ENCODE assay signal across 15 cellular contexts in the genomic region with DNA sequence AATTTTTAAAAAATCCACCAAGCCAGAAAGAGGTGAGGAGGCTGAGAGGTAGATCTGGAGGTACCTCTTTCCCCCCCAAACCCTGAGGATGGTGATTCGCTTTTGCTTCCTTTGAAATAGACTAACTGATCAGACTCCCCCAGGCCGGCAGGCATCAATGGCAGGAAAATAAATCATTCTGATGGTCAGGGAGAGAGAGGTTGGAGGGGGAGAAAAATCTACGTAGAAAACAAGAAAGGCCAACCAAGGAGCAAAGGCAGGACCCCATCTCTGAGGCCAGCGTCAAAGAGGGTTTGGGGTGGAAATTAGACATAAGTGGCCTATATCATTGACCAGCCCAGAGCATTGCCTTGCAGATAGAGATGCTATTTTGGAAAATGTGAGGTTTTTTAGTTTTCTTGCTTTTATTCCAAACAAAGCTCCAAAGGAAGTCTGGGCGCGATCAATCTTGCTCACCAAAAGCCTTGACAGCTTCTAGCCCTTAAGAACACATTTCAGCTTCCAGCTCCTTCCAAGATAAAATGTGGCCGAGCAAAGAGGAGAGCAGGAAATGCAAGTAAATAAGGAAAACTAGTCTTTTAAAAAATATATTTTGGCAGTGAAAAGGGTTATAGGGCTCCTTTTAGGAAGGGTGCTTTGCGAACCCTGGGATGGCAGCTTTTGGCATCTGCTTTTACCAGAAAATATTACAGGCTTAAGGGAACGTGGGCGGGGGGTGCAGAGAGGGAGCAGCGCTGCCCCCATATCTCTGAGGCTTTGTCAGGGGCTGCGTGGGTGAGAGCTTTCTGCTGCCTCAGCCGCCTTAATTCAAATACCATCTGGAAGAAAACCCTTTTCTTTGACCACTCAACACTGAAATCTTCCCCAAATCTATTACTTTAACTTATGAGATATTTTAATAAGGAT. TPM values are rescaled to one million over a fixed set of nuclear protein-coding genes. Genes with fewer than 3 reads are reported as not detected.
DNase-seq lines count a peak whose midpoint lies in the region; ATAC-seq, FAIRE-seq and TF ChIP-seq lines count a peak whose summit lies in the region.
"Had no signal": no experiment of that assay in that cellular context is flagged by ENCODE, and none has a peak within 500 bp of the region (broad histone marks: within the 10 kb centered on the region; RNA-seq: fewer than 3 reads in every experiment).

No MANE protein-coding gene starts in this region.

- intact Hi-C loops in endothelial cell of umbilical vein (cut with micrococcal nuclease) (loop anchor here (5.0 kb wide), 2 partner anchors 732 to 902 kb away; a partner anchor contains a TSS), left ventricle myocardium superior (cut with micrococcal nuclease) (no loop called here)

- H3K4me1 ChIP-seq in endothelial cell of umbilical vein (ENCODE audit: control insufficient read depth, extremely low read depth, insufficient read depth, low read length), result peaks cover 94% of the 10 kb centered on the region
- peaks cover 52% of the 10 kb centered on the region for H3K4me1 ChIP-seq in mucosa of stomach (ENCODE audit: control insufficient read depth, insufficient read depth, low read length)
- peaks cover 0 to 50% (median 2%) of the 10 kb centered on the region in 4 donors for H3K4me1 ChIP-seq in tibial nerve

- H3K79me2 ChIP-seq in endothelial cell of umbilical vein (ENCODE audit: control insufficient read depth, insufficient read depth, low read length), result peaks cover 77% of the 10 kb centered on the region

- peaks cover 7% of the 10 kb centered on the region; the same call in 1 of the 2 replicates for H3K36me3 ChIP-seq in WERI-Rb-1
- peaks cover 0 to 3% of the 10 kb centered on the region in 2 experiments for H3K36me3 ChIP-seq in endothelial cell of umbilical vein (ENCODE audit: control insufficient read depth in 2 of 2, extremely low read depth in 1 of 2, insufficient read depth in 2 of 2, low read length in 2 of 2)
- H3K36me3 ChIP-seq in mucosa of stomach (ENCODE audit: control insufficient read depth, insufficient read depth, low read length), result no peaks in the 10 kb centered on the region
- peaks cover 0 to 9% (median 0%) of the 10 kb centered on the region in 3 donors for H3K36me3 ChIP-seq in tibial nerve
- H3K36me3 ChIP-seq: pancreas had no signal

- H2AFZ ChIP-seq in endothelial cell of umbilical vein (ENCODE audit: low read depth, low read length), result no peak overlapping the region

- H3K4me3 ChIP-seq in WERI-Rb-1 (ENCODE audit: low read depth, low read length), result peak overlapping the region; percentile 50
- peak overlapping the region in 1 of 3 experiments; percentile 92 for H3K4me3 ChIP-seq in endothelial cell of umbilical vein (replicated peaks in 1 of 3; ENCODE audit: insufficient read depth in 1 of 3, low read depth in 1 of 3, low read length in 3 of 3)
- H3K4me3 ChIP-seq in mucosa of stomach (ENCODE audit: low read length), result no peak overlapping the region
- H3K4me3 ChIP-seq in tibial nerve, result no peak overlapping the region
- H3K4me3 ChIP-seq: dorsolateral prefrontal cortex, pancreas, SJSA1 had no signal

- dilution Hi-C loops in endothelial cell of umbilical vein (cut with MboI; ENCODE audit: extremely low pct_ligation_motif_present, low sequenced_read_pairs), result no loop called here

- BruUV-seq in endothelial cell of umbilical vein (replicated peaks; lab: Mats Ljungman, UMichigan), result no TSS peak

- TF ChIP-seq EP300 in tibial nerve (IDR thresholded peaks at IDR 0.05), result no peak

- peak overlapping the region; percentile 79 for H3K27ac ChIP-seq in WERI-Rb-1
- peak overlapping the region; percentile 93 for H3K27ac ChIP-seq in endothelial cell of umbilical vein (ENCODE audit: insufficient read depth, low read depth, low read length)
- H3K27ac ChIP-seq in tibial nerve, result peak overlapping the region in 3 of 4 donors; percentile 11 to 71 (median 42)
- H3K27ac ChIP-seq: C4-2B, dorsolateral prefrontal cortex, HL-60, SJSA1 had no signal

- DNase-seq in WERI-Rb-1 (no peak), endothelial cell of umbilical vein (ENCODE audit: low read depth, low spot score) (peak; percentile 67), tibial nerve (ENCODE audit: low spot score in 2 of 2) (no peak), left ventricle myocardium superior (no peak)
- no peak for DNase-seq in activated CD4-positive, CD25-positive, alpha-beta regulatory T cell (lab: John Stamatoyannopoulos, UW)
- DNase-seq: activated CD8-positive, alpha-beta T cell treated with anti-CD3 and anti-CD28 coated beads, Interleukin-2, amount 10 ng/mL, durations not matched to agents 7 days and 5 days; dorsolateral prefrontal cortex; NCI-H2029 treated with DMSO at 0.1 percent for 48 hours; pancreas had no signal

- peak; percentile 28 for FAIRE-seq in endothelial cell of umbilical vein (lab: Jason Lieb, UNC)
- FAIRE-seq: GM19239, pancreas had no signal

- POLR2A ChIA-PET in endothelial cell of umbilical vein (lab: Charles Lee), result interaction anchor here (2.1 kb wide), 1 partner anchor 11 kb away, joined by 5 read pairs; no protein-coding TSS in a partner anchor

- ATAC-seq in GM19455 (IDR thresholded peaks at IDR 0.05; ENCODE audit: unreplicated experiment) (no peak), left ventricle myocardium superior (no peak)
- ATAC-seq: activated CD8-positive, alpha-beta T cell treated with anti-CD3 and anti-CD28 coated beads, Interleukin-2, amount 10 ng/mL, durations not matched to agents 7 days and 5 days; pancreas had no signal

- CTCF ChIA-PET in endothelial cell of umbilical vein (lab: Charles Lee), result interaction anchor here (1.2 to 5.4 kb wide), 6 partner anchors 9 to 250 kb away, joined by 3 to 70 read pairs (median 6); a partner anchor contains a TSS

- TF ChIP-seq POLR2A in endothelial cell of umbilical vein (IDR thresholded peaks at IDR 0.05; ENCODE audit: low read depth, low read length) (no peak), tibial nerve (IDR thresholded peaks at IDR 0.05) (no peak)

- H4K20me1 ChIP-seq in endothelial cell of umbilical vein (replicated peaks; ENCODE audit: control insufficient read depth, extremely low read depth, insufficient read depth, low read length), result no peaks in the 10 kb centered on the region

- H3K27me3 ChIP-seq in WERI-Rb-1 (ENCODE audit: insufficient read depth, low read depth, severe bottlenecking) (peaks cover 93% of the 10 kb centered on the region), endothelial cell of umbilical vein (ENCODE audit: control insufficient read depth in 2 of 2, insufficient read depth in 2 of 2, low read length in 2 of 2) (no peaks in the 10 kb centered on the region), mucosa of stomach (ENCODE audit: control insufficient read depth, insufficient read depth, low read length) (no peaks in the 10 kb centered on the region), tibial nerve (peaks cover 0 to 71% of the 10 kb centered on the region in 2 donors)
- H3K27me3 ChIP-seq: SJSA1 had no signal

- H3K9ac ChIP-seq in endothelial cell of umbilical vein (replicated peaks; ENCODE audit: extremely low read depth, insufficient read depth, low read length) (peak overlapping the region; percentile 71), mucosa of stomach (ENCODE audit: low read length) (peak overlapping the region; percentile 86)

- peak overlapping the region; percentile 74 for H3K4me2 ChIP-seq in endothelial cell of umbilical vein (ENCODE audit: insufficient read depth, low read length)

- no peak for TF ChIP-seq CTCF in WERI-Rb-1 (IDR thresholded peaks at IDR 0.05; ENCODE audit: low read depth, low read length)
- no peak for TF ChIP-seq CTCF in endothelial cell of umbilical vein (IDR thresholded peaks at IDR 0.05; ENCODE audit: extremely low read depth in 1 of 2, insufficient read depth in 1 of 2, low read depth in 1 of 2, low read length in 2 of 2)
- TF ChIP-seq CTCF in tibial nerve (IDR thresholded peaks at IDR 0.05), result no peak

- 62 to 64% methylated on average over 13 of the region's 13 CpGs for WGBS in tibial nerve, 2 donors

- H3K9me1 ChIP-seq in endothelial cell of umbilical vein (replicated peaks; ENCODE audit: control insufficient read depth, extremely low read depth, insufficient read depth, low read length), result no peaks in the 10 kb centered on the region

- no peaks in the 10 kb centered on the region for H3K9me3 ChIP-seq in WERI-Rb-1 (ENCODE audit: severe bottlenecking)
- H3K9me3 ChIP-seq in endothelial cell of umbilical vein (replicated peaks; ENCODE audit: control insufficient read depth, insufficient read depth, low read length), result no peaks in the 10 kb centered on the region
- no peaks in the 10 kb centered on the region for H3K9me3 ChIP-seq in mucosa of stomach (ENCODE audit: control insufficient read depth, low read length)
- no peaks in the 10 kb centered on the region for H3K9me3 ChIP-seq in tibial nerve
- H3K9me3 ChIP-seq: pancreas, SJSA1 had no signal

RNA-seq across cellular contexts. Expression of a gene that starts 2.0 kb away (rescaled TPM):
- total RNA-seq in endothelial cell of umbilical vein (2.2 and 2.3 TPM in 2 replicates), tibial nerve (1 to 10 TPM; 2.5 to 5.9 (median 5.2) TPM), left ventricle myocardium superior (0.12 TPM)
- polyA plus RNA-seq in endothelial cell of umbilical vein, result 1.6 and 1.9 TPM in 2 replicates
- polyA plus RNA-seq in endothelial cell of umbilical vein (2011; cell fraction: cytosol; rRNA removed), result 1.2 and 1.4 TPM in 2 replicates
- polyA plus RNA-seq in endothelial cell of umbilical vein (2011; cell fraction: nucleus; rRNA removed), result 4.1 and 4.8 TPM in 2 replicates
- polyA plus RNA-seq in endothelial cell of umbilical vein (2012), result 1.1 and 2.0 TPM in 2 replicates
- polyA minus RNA-seq in endothelial cell of umbilical vein, result 0.68 and 0.98 TPM in 2 replicates
- polyA minus RNA-seq in endothelial cell of umbilical vein (2011; cell fraction: cytosol; rRNA and poly(A)+ RNA removed), result not detected
- 2.5 and 3.0 TPM in 2 replicates for polyA minus RNA-seq in endothelial cell of umbilical vein (2011; cell fraction: nucleus; rRNA and poly(A)+ RNA removed)
- total RNA-seq: activated CD8-positive, alpha-beta T cell treated with anti-CD3 and anti-CD28 coated beads, Interleukin-2, amount 10 ng/mL, durations not matched to agents 7 days and 5 days; dorsolateral prefrontal cortex had no signal

RNA-seq across cellular contexts. Expression of a gene that starts 8.7 kb away (rescaled TPM):
- total RNA-seq in endothelial cell of umbilical vein, result 1.5 and 2.4 TPM in 2 replicates
- polyA plus RNA-seq in endothelial cell of umbilical vein, result 1.2 and 1.5 TPM in 2 replicates
- 0.99 and 1.2 TPM in 2 replicates for polyA plus RNA-seq in endothelial cell of umbilical vein (2011; cell fraction: cytosol; rRNA removed)
- polyA plus RNA-seq in endothelial cell of umbilical vein (2011; cell fraction: nucleus; rRNA removed), result 1.5 and 1.6 TPM in 2 replicates
- polyA plus RNA-seq in endothelial cell of umbilical vein (2012), result 1.4 and 2.3 TPM in 2 replicates
- polyA minus RNA-seq in endothelial cell of umbilical vein, result 0.89 and 1.3 TPM in 2 replicates
- polyA minus RNA-seq in endothelial cell of umbilical vein (2011; cell fraction: cytosol; rRNA and poly(A)+ RNA removed), result not detected
- 1.1 and 1.3 TPM in 2 replicates for polyA minus RNA-seq in endothelial cell of umbilical vein (2011; cell fraction: nucleus; rRNA and poly(A)+ RNA removed)
- total RNA-seq in tibial nerve, result 1 to 10 TPM in 2 of 4 donors, under 1 TPM in 2; 0.44 to 2.1 (median 1.2) TPM
- total RNA-seq in left ventricle myocardium superior, result not detected

RNA-seq across cellular contexts. Expression of a gene that starts 26.1 kb away (rescaled TPM):
- total RNA-seq in endothelial cell of umbilical vein, result 7.5 and 8.1 TPM in 2 replicates
- 4.9 and 5.8 TPM in 2 replicates for polyA plus RNA-seq in endothelial cell of umbilical vein
- 5.1 and 5.7 TPM in 2 replicates for polyA plus RNA-seq in endothelial cell of umbilical vein (2011; cell fraction: cytosol; rRNA removed)
- 16.7 and 22.7 TPM in 2 replicates for polyA plus RNA-seq in endothelial cell of umbilical vein (2011; cell fraction: nucleus; rRNA removed)
- polyA plus RNA-seq in endothelial cell of umbilical vein (2012), result 10.9 and 15.8 TPM in 2 replicates
- polyA minus RNA-seq in endothelial cell of umbilical vein, result 2.7 TPM in 2 replicates
- polyA minus RNA-seq in endothelial cell of umbilical vein (2011; cell fraction: cytosol; rRNA and poly(A)+ RNA removed), result not detected
- 6.6 and 7.0 TPM in 2 replicates for polyA minus RNA-seq in endothelial cell of umbilical vein (2011; cell fraction: nucleus; rRNA and poly(A)+ RNA removed)
- 1 to 10 TPM; 4.4 to 6.3 (median 4.7) TPM for total RNA-seq in tibial nerve
- total RNA-seq in left ventricle myocardium superior, result 0.15 TPM
- total RNA-seq: activated CD8-positive, alpha-beta T cell treated with anti-CD3 and anti-CD28 coated beads, Interleukin-2, amount 10 ng/mL, durations not matched to agents 7 days and 5 days had no signal

RNA-seq across cellular contexts. Expression of a gene that starts 39.0 kb away (rescaled TPM):
- 18.8 and 21.4 TPM in 2 replicates for total RNA-seq in endothelial cell of umbilical vein
- polyA plus RNA-seq in endothelial cell of umbilical vein, result 18.6 and 22.1 TPM in 2 replicates
- polyA plus RNA-seq in endothelial cell of umbilical vein (2011; cell fraction: cytosol; rRNA removed), result 15.7 and 18.5 TPM in 2 replicates
- polyA plus RNA-seq in endothelial cell of umbilical vein (2011; cell fraction: nucleus; rRNA removed), result 29.1 and 32.2 TPM in 2 replicates
- 19.5 and 28.4 TPM in 2 replicates for polyA plus RNA-seq in endothelial cell of umbilical vein (2012)
- polyA minus RNA-seq in endothelial cell of umbilical vein, result 12.0 and 16.8 TPM in 2 replicates
- polyA minus RNA-seq in endothelial cell of umbilical vein (2011; cell fraction: cytosol; rRNA and poly(A)+ RNA removed), result 1.3 TPM
- 10.0 and 11.6 TPM in 2 replicates for polyA minus RNA-seq in endothelial cell of umbilical vein (2011; cell fraction: nucleus; rRNA and poly(A)+ RNA removed)
- 10 to 100 TPM; 12.0 to 25.9 (median 16.6) TPM for total RNA-seq in tibial nerve
- not detected for total RNA-seq in left ventricle myocardium superior
- total RNA-seq: activated CD8-positive, alpha-beta T cell treated with anti-CD3 and anti-CD28 coated beads, Interleukin-2, amount 10 ng/mL, durations not matched to agents 7 days and 5 days had no signal

RNA-seq across cellular contexts. Expression of a gene that starts 43.1 kb away (rescaled TPM):
- total RNA-seq in endothelial cell of umbilical vein, result 17.9 and 20.7 TPM in 2 replicates
- polyA plus RNA-seq in endothelial cell of umbilical vein, result 7.8 and 10.0 TPM in 2 replicates
- polyA plus RNA-seq in endothelial cell of umbilical vein (2011; cell fraction: cytosol; rRNA removed), result 5.0 and 6.7 TPM in 2 replicates
- polyA plus RNA-seq in endothelial cell of umbilical vein (2011; cell fraction: nucleus; rRNA removed), result 15.6 and 19.9 TPM in 2 replicates
- polyA plus RNA-seq in endothelial cell of umbilical vein (2012), result 6.1 and 6.2 TPM in 2 replicates
- polyA minus RNA-seq in endothelial cell of umbilical vein, result 6.1 and 6.7 TPM in 2 replicates
- polyA minus RNA-seq in endothelial cell of umbilical vein (2011; cell fraction: cytosol; rRNA and poly(A)+ RNA removed), result not detected
- 8.4 and 18.0 TPM in 2 replicates for polyA minus RNA-seq in endothelial cell of umbilical vein (2011; cell fraction: nucleus; rRNA and poly(A)+ RNA removed)
- 10 to 100 TPM; 11.1 to 30.9 (median 18.7) TPM for total RNA-seq in tibial nerve
- not detected for total RNA-seq in left ventricle myocardium superior
- total RNA-seq: activated CD8-positive, alpha-beta T cell treated with anti-CD3 and anti-CD28 coated beads, Interleukin-2, amount 10 ng/mL, durations not matched to agents 7 days and 5 days; dorsolateral prefrontal cortex had no signal

Comparison
In these comparisons a context has a peak if more than half of its experiments do, and no peak if none do; other contexts are left out.
1. H3K27ac ChIP-seq: peak in every context shown above with its lines; median percentile 93 in endothelial cell of umbilical vein; 79 in WERI-Rb-1; 42 in tibial nerve.